26 cellular contexts compared by ENCODE assay signal in the genomic region with DNA sequence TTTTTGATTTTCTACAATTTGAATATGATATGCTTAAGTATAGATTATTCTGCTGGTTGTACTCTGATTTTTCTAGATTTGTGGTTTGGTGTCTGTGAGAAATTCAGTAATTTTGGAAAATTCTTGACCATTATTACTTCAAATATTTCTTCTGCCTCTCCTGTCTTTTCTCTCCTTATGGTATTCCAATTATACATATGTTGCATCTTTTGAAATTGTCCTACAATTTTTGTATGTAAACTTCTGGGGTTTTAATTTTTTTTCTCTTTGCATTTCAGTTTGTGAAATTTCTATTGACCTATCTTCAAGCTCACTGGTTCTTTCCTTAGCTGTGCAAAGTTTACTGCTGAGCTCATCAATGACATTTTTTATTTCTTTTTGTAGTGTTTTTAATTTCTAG.
"Had no signal": no experiment of that assay in that cellular context is flagged by ENCODE, and none has a peak within 500 bp of the region (broad histone marks: within the 10 kb centered on the region; RNA-seq: fewer than 3 reads in every experiment).

No MANE protein-coding gene starts in this region.

- DNase-seq: stimulated activated CD4-positive, alpha-beta T cell treated with anti-CD3 and anti-CD28 coated beads, Interleukin-2, amount 100 ng/mL, for 48 hours; stimulated activated CD4-positive, alpha-beta T cell treated with anti-CD3 and anti-CD28 coated beads, Interleukin-4, amount 100 ng/mL, for 1 hour; stimulated activated CD4-positive, alpha-beta T cell treated with anti-CD3 and anti-CD28 coated beads, Interleukin-4, amount 100 ng/mL, for 24 hours; stimulated activated CD4-positive, alpha-beta T cell treated with anti-CD3 and anti-CD28 coated beads, Interleukin-4, amount 100 ng/mL, for 4 hours; stimulated activated CD8-positive, alpha-beta memory T cell treated with anti-CD3 and anti-CD28 coated beads, Interleukin-4, amount 100 ng/mL, for 48 hours; stimulated activated naive B cell treated with anti-CD40 and anti-IgM and Interleukin-4, amounts not matched to agents 10 μg/mL and 1 μg/mL and 100 μg/mL, for 72 hours; stimulated activated naive CD4-positive, alpha-beta T cell; stimulated activated naive CD4-positive, alpha-beta T cell treated with Interleukin-2 at 50 U/mL for 16 hours; stimulated activated naive CD8-positive, alpha-beta T cell treated with anti-CD3 and anti-CD28 coated beads, Interleukin-15, amount 100 ng/mL, for 72 hours; stimulated activated naive CD8-positive, alpha-beta T cell treated with anti-CD3 and anti-CD28 coated beads, Interleukin-15, Interleukin-2, amounts not matched to agents 100 U/mL and 50 U/mL, for 24 hours; stomach; substantia nigra; testis; thyroid gland; tibial artery; transverse colon; trophoblast cell; upper lobe of left lung; upper lobe of right lung; uterus had no signal

- H3K27ac ChIP-seq: stomach, suprapubic skin, testis, thoracic aorta, thyroid gland, tibial artery, tibial nerve, transverse colon, upper lobe of left lung, upper lobe of right lung, uterus, vagina had no signal

- H3K36me3 ChIP-seq: stomach, suprapubic skin, thoracic aorta, thyroid gland, tibial artery, tibial nerve, transverse colon, upper lobe of left lung, upper lobe of right lung, uterus, vagina had no signal

- ATAC-seq: stimulated activated effector memory CD8-positive, alpha-beta T cell treated with anti-CD3 and anti-CD28 coated beads, Interleukin-12 subunit alpha, Interleukin-12 subunit beta, amount 100 ng/mL, for 72 hours; stimulated activated memory B cell treated with anti-CD40 and anti-IgM and Interleukin-4, amounts not matched to agents 10 μg/mL and 1 μg/mL and 100 μg/mL, for 72 hours; stimulated activated naive B cell treated with anti-CD40 and anti-IgM and Interleukin-4, amounts not matched to agents 10 μg/mL and 1 μg/mL and 100 μg/mL, for 72 hours; stimulated activated naive CD8-positive, alpha-beta T cell treated with anti-CD3 and anti-CD28 coated beads, Interleukin-15, amount 100 ng/mL, for 72 hours; stimulated activated naive CD8-positive, alpha-beta T cell treated with anti-CD3 and anti-CD28 coated beads, Interleukin-15, Interleukin-2, amounts not matched to agents 100 U/mL and 50 U/mL, for 24 hours; upper lobe of right lung had no signal

- H3K9me3 ChIP-seq: testis, thyroid gland, uterus had no signal

- H3K4me3 ChIP-seq: stomach, suprapubic skin, testis, thoracic aorta, thyroid gland, tibial artery, tibial nerve, transverse colon, upper lobe of left lung, upper lobe of right lung, uterus, vagina had no signal

- H3K4me1 ChIP-seq: stomach, suprapubic skin, testis, thyroid gland, tibial artery, tibial nerve, transverse colon, upper lobe of left lung, upper lobe of right lung, uterus, vagina had no signal
